In genomic region chr3:101685870-101686307, GRCh38 we compare ENCODE assay signal across 8 cellular contexts. TPM values are rescaled to one million over a fixed set of nuclear protein-coding genes. Genes with fewer than 3 reads are reported as not detected.
A peak's percentile ranks its signal among the peaks of the same experiment; 100 is the strongest.
DNase-seq lines count a peak whose midpoint lies in the region; ATAC-seq and TF ChIP-seq lines count a peak whose summit lies in the region.

No MANE protein-coding gene starts in this region.

- peaks cover 24 to 36% of the 10 kb centered on the region in 2 donors for H3K36me3 Mint-ChIP-seq in activated T-cell treated with anti-CD3 and anti-CD28 coated beads, Interleukin-2, amount 50 U/mL, for 72 hours (ENCODE audit: insufficient read depth in 2 of 2)

- ATAC-seq in activated T-cell treated with anti-CD3 and anti-CD28 coated beads, Interleukin-2, amount 50 U/mL, for 72 hours (replicated peaks in 1 of 2) = peak in 1 of 2 donors; percentile 0
- ATAC-seq in GM18907 (IDR thresholded peaks at IDR 0.05; ENCODE audit: unreplicated experiment) = no peak

- DNase-seq in activated T-cell treated with anti-CD3 and anti-CD28 coated beads, Interleukin-2, amount 50 U/mL, for 72 hours = no peak
- no peak for DNase-seq in activated T-cell treated with anti-CD3 and anti-CD28 coated beads, Interleukin-2, amount 50 U/mL, for 48 hours
- DNase-seq in OCI-LY7 (ENCODE audit: low spot score) = no peak
- DNase-seq in epithelial cell of prostate (ENCODE audit: low read depth, low spot score) = no peak
- no peak for DNase-seq in cortex of kidney (lab: John Stamatoyannopoulos, UW)
- no peak for DNase-seq in OCI-M2 (lab: John Stamatoyannopoulos, UW; ENCODE audit: unreplicated experiment)

- no peaks in the 10 kb centered on the region for H3K27me3 ChIP-seq in neuron (ENCODE audit: insufficient read depth, low read length)

- peaks cover 56% of the 10 kb centered on the region for H3K4me1 Mint-ChIP-seq in activated T-cell treated with anti-CD3 and anti-CD28 coated beads, Interleukin-2, amount 50 U/mL, for 72 hours (ENCODE audit: low read depth)

- no peaks in the 10 kb centered on the region for H3K27me3 Mint-ChIP-seq in activated T-cell treated with anti-CD3 and anti-CD28 coated beads, Interleukin-2, amount 50 U/mL, for 72 hours (ENCODE audit: low read depth)

- H3K4me3 ChIP-seq in OCI-LY7 (ENCODE audit: low read depth, low read length, poor library complexity, severe bottlenecking) (peak overlapping the region; percentile 97), neuron (ENCODE audit: low read length) (peak overlapping the region; percentile 68)

- H3K4me3 Mint-ChIP-seq in activated T-cell treated with anti-CD3 and anti-CD28 coated beads, Interleukin-2, amount 50 U/mL, for 72 hours = peak overlapping the region; percentile 97 to 100

- no TSS peak for BruUV-seq in OCI-LY7 (replicated peaks; lab: Mats Ljungman, UMichigan)

- H3K27ac ChIP-seq in OCI-LY7 (ENCODE audit: low read depth, low read length, poor library complexity, severe bottlenecking) (peak overlapping the region; percentile 63), epithelial cell of prostate (peak overlapping the region; percentile 96)

- H3K9me3 ChIP-seq in OCI-LY7 (ENCODE audit: low read length) (no peaks in the 10 kb centered on the region), neuron (ENCODE audit: low read length) (no peaks in the 10 kb centered on the region)

- H3K4me2 ChIP-seq in OCI-LY7 (ENCODE audit: low read length) = peak overlapping the region; percentile 97

- H3K9me2 ChIP-seq in OCI-LY7 (ENCODE audit: insufficient read depth, low read length) = no peaks in the 10 kb centered on the region

- H3K9me3 Mint-ChIP-seq in activated T-cell treated with anti-CD3 and anti-CD28 coated beads, Interleukin-2, amount 50 U/mL, for 72 hours = no peaks in the 10 kb centered on the region

- POLR2A ChIA-PET in OCI-LY7 (lab: Charles Lee) = interaction anchor here (0.5 to 2.4 kb wide), 13 partner anchors 8 to 664 kb away, joined by 3 to 12 read pairs (median 3); partner anchors contain the start of genes CEP97 and ZBTB11

- intact Hi-C loops in OCI-LY7 (cut with micrococcal nuclease; ENCODE audit: unreplicated experiment) = loop anchor here (1.0 to 5.0 kb wide), 2 partner anchors 9 to 36 kb away; partner anchors contain the start of genes CEP97 and ZBTB11

- peaks cover 63% of the 10 kb centered on the region for H3K79me2 ChIP-seq in OCI-LY7 (ENCODE audit: insufficient read depth, low read depth, low read length)

- H3K4me1 ChIP-seq in OCI-LY7 (ENCODE audit: insufficient read depth, low read length, poor library complexity, severe bottlenecking) = peaks cover 33% of the 10 kb centered on the region
- H3K4me1 ChIP-seq in neuron (ENCODE audit: insufficient read depth, low read length) = peaks cover 25% of the 10 kb centered on the region

- H4K20me1 ChIP-seq in OCI-LY7 (ENCODE audit: insufficient read depth, low read length) = peaks cover 21% of the 10 kb centered on the region

- H3K36me3 ChIP-seq in OCI-LY7 (ENCODE audit: insufficient read depth, low read length) = peaks cover 54% of the 10 kb centered on the region
- peaks cover 47% of the 10 kb centered on the region for H3K36me3 ChIP-seq in neuron (ENCODE audit: insufficient read depth, low read length)

- CTCF ChIA-PET in OCI-LY7 (lab: Charles Lee; ENCODE audit: unreplicated experiment) = no interaction called here

- no peak for TF ChIP-seq CTCF in OCI-LY7 (conservative IDR thresholded peaks at IDR 0.05; ENCODE audit: low read length)

- H3K27ac Mint-ChIP-seq in activated T-cell treated with anti-CD3 and anti-CD28 coated beads, Interleukin-2, amount 50 U/mL, for 72 hours = peak overlapping the region; percentile 99

- H2AFZ ChIP-seq in OCI-LY7 (ENCODE audit: low read length) (peak overlapping the region; percentile 81; the same call in 1 of the 2 replicates), neuron (ENCODE audit: low read depth, low read length) (no peak overlapping the region)

RNA-seq across cellular contexts. Expression of gene RPL24, which starts 0.6 kb away (rescaled TPM):
- 1,000 to 10,000 TPM; 1,492 to 1,529 TPM for total RNA-seq in activated T-cell treated with anti-CD3 and anti-CD28 coated beads, Interleukin-2, amount 50 U/mL, for 72 hours
- total RNA-seq in OCI-LY7 (2014; rRNA removed; shearing (Covaris generic)) = 2,111 and 2,631 TPM in 2 replicates
- total RNA-seq in OCI-LY7 (2022) = 1,335 and 1,380 TPM in 2 replicates

RNA-seq across cellular contexts. Expression of gene ZBTB11, which starts 9.0 kb away (rescaled TPM):
- total RNA-seq in activated T-cell treated with anti-CD3 and anti-CD28 coated beads, Interleukin-2, amount 50 U/mL, for 72 hours = 10 to 100 TPM; 26.8 to 31.9 TPM
- 21.8 and 26.8 TPM in 2 replicates for total RNA-seq in OCI-LY7 (2014; rRNA removed; shearing (Covaris generic))
- 21.5 and 24.4 TPM in 2 replicates for total RNA-seq in OCI-LY7 (2022)

RNA-seq across cellular contexts. Expression of gene CEP97, which starts 38.5 kb away (rescaled TPM):
- total RNA-seq in activated T-cell treated with anti-CD3 and anti-CD28 coated beads, Interleukin-2, amount 50 U/mL, for 72 hours = 10 to 100 TPM; 19.2 to 23.5 TPM
- 25.3 and 27.3 TPM in 2 replicates for total RNA-seq in OCI-LY7 (2014; rRNA removed; shearing (Covaris generic))
- 43.5 and 46.7 TPM in 2 replicates for total RNA-seq in OCI-LY7 (2022)
